19 cellular contexts compared by ENCODE assay signal in the genomic region with DNA sequence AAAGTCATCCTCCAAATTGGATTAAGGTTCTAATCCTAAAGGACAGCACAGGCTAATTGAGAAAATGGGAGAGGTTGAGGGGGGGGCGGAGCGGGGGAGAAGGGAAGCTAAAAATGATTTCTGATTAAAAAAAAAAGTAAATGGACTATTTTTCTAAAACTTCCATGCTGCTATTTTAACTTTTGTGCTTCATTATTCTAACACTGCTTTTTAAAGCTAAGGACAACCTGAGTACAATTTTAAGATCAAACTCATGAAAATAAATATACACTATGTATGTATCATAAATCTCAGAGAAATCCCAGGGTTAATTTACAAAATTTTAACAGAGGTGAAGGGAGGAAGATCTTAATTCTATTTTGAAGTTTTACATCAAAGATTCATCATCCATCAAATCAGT. TPM values are rescaled to one million over a fixed set of nuclear protein-coding genes. Genes with fewer than 3 reads are reported as not detected.
DNase-seq lines count a peak whose midpoint lies in the region; ATAC-seq and TF ChIP-seq lines count a peak whose summit lies in the region.
"Had no signal": no experiment of that assay in that cellular context is flagged by ENCODE, and none has a peak within 500 bp of the region (broad histone marks: within the 10 kb centered on the region; RNA-seq: fewer than 3 reads in every experiment).

No MANE protein-coding gene starts in this region.

- peaks cover 47% of the 10 kb centered on the region for H3K36me3 Mint-ChIP-seq in stimulated activated naive CD8-positive, alpha-beta T cell treated with anti-CD3 and anti-CD28 coated beads, Interleukin-15, Interleukin-2, amounts not matched to agents 100 ng/mL and 50 ng/mL, for 24 hours (ENCODE audit: low read depth)

- no peaks in the 10 kb centered on the region for H3K27me3 Mint-ChIP-seq in stimulated activated naive CD8-positive, alpha-beta T cell treated with anti-CD3 and anti-CD28 coated beads, Interleukin-15, Interleukin-2, amounts not matched to agents 100 ng/mL and 50 ng/mL, for 24 hours

- H3K4me3 Mint-ChIP-seq in stimulated activated naive CD8-positive, alpha-beta T cell treated with anti-CD3 and anti-CD28 coated beads, Interleukin-15, Interleukin-2, amounts not matched to agents 100 ng/mL and 50 ng/mL, for 24 hours, result peak overlapping the region; percentile 2

- DNase-seq in stimulated activated naive CD8-positive, alpha-beta T cell treated with anti-CD3 and anti-CD28 coated beads, Interleukin-15, Interleukin-2, amounts not matched to agents 100 U/mL and 50 U/mL, for 24 hours, result no peak
- DNase-seq in adipocyte (ENCODE audit: low read depth) (no peak), lower lobe of right lung (no peak), upper lobe of right lung (no peak), NCI-H2171 (lab: John Stamatoyannopoulos, UW) (no peak), SK-N-DZ (ENCODE audit: low spot score) (no peak), HT-29 (ENCODE audit: low spot score) (no peak)
- DNase-seq: activated CD4-positive, alpha-beta T cell treated with anti-CD3 and anti-CD28 coated beads for 1 hour; body of pancreas; DMS79 treated with DMSO at 0.1 percent for 48 hours; effector CD8-positive, alpha-beta T cell; foreskin keratinocyte; HCEC 1CT; KBM-7; NCI-H1417; NCI-H446; Peyer's patch; substantia nigra had no signal

- TF ChIP-seq CTCF in lower lobe of right lung (IDR thresholded peaks at IDR 0.05) (no peak), upper lobe of right lung (IDR thresholded peaks at IDR 0.05) (no peak)

- H3K27ac ChIP-seq in lower lobe of right lung (no peak overlapping the region), upper lobe of right lung (no peak overlapping the region)
- H3K27ac ChIP-seq: foreskin keratinocyte, Peyer's patch had no signal

- H3K4me1 Mint-ChIP-seq in stimulated activated naive CD8-positive, alpha-beta T cell treated with anti-CD3 and anti-CD28 coated beads, Interleukin-15, Interleukin-2, amounts not matched to agents 100 ng/mL and 50 ng/mL, for 24 hours (ENCODE audit: low read depth), result peaks cover 68% of the 10 kb centered on the region

- no peak overlapping the region for H3K27ac Mint-ChIP-seq in stimulated activated naive CD8-positive, alpha-beta T cell treated with anti-CD3 and anti-CD28 coated beads, Interleukin-15, Interleukin-2, amounts not matched to agents 100 ng/mL and 50 ng/mL, for 24 hours

- H3K27me3 ChIP-seq in adipocyte (replicated peaks; ENCODE audit: control insufficient read depth, insufficient read depth, low read length) (no peaks in the 10 kb centered on the region), lower lobe of right lung (ENCODE audit: low read depth) (no peaks in the 10 kb centered on the region), upper lobe of right lung (no peaks in the 10 kb centered on the region)
- H3K27me3 ChIP-seq: body of pancreas, foreskin keratinocyte, Peyer's patch had no signal

- H3K4me1 ChIP-seq in adipocyte (ENCODE audit: control insufficient read depth, insufficient read depth, low read length), result peaks cover 57% of the 10 kb centered on the region
- peaks cover 69% of the 10 kb centered on the region for H3K4me1 ChIP-seq in lower lobe of right lung
- H3K4me1 ChIP-seq in upper lobe of right lung, result peaks cover 48% of the 10 kb centered on the region

- intact Hi-C loops in lower lobe of right lung (cut with DNase I), result no loop called here
- intact Hi-C loops in upper lobe of right lung (cut with DNase I), result no loop called here

- peak overlapping the region; percentile 89 for H3K4me3 ChIP-seq in adipocyte (ENCODE audit: low read length)
- peak overlapping the region; percentile 91 for H3K4me3 ChIP-seq in lower lobe of right lung
- peak overlapping the region; percentile 94 for H3K4me3 ChIP-seq in upper lobe of right lung
- H3K4me3 ChIP-seq: body of pancreas had no signal

- ATAC-seq in stimulated activated naive CD8-positive, alpha-beta T cell treated with anti-CD3 and anti-CD28 coated beads, Interleukin-15, Interleukin-2, amounts not matched to agents 100 U/mL and 50 U/mL, for 24 hours, result no peak
- ATAC-seq in lower lobe of right lung (no peak), upper lobe of right lung (no peak)
- ATAC-seq: body of pancreas, foreskin keratinocyte had no signal

- H3K9me3 ChIP-seq in adipocyte (ENCODE audit: control insufficient read depth, low read length), result no peaks in the 10 kb centered on the region
- H3K9me3 ChIP-seq in lower lobe of right lung, result no peaks in the 10 kb centered on the region
- no peaks in the 10 kb centered on the region for H3K9me3 ChIP-seq in upper lobe of right lung
- H3K9me3 ChIP-seq: body of pancreas, Peyer's patch had no signal

- H3K36me3 ChIP-seq in adipocyte (ENCODE audit: control insufficient read depth, insufficient read depth, low read length, severe bottlenecking), result peaks cover 28% of the 10 kb centered on the region
- H3K36me3 ChIP-seq in lower lobe of right lung, result no peaks in the 10 kb centered on the region
- no peaks in the 10 kb centered on the region for H3K36me3 ChIP-seq in upper lobe of right lung
- H3K36me3 ChIP-seq: Peyer's patch had no signal

- H3K9ac ChIP-seq in adipocyte (ENCODE audit: low read length), result no peak overlapping the region

- H3K9me3 Mint-ChIP-seq in stimulated activated naive CD8-positive, alpha-beta T cell treated with anti-CD3 and anti-CD28 coated beads, Interleukin-15, Interleukin-2, amounts not matched to agents 100 ng/mL and 50 ng/mL, for 24 hours, result no peaks in the 10 kb centered on the region

RNA-seq across cellular contexts. Expression of gene MAN1A1, which starts 4.4 kb away (rescaled TPM):
- 78.0 TPM for total RNA-seq in lower lobe of right lung
- total RNA-seq in upper lobe of right lung, result 74.0 TPM
- polyA plus RNA-seq in SK-N-DZ (2014; cell fraction: cytosol; rRNA removed), result 23.8 and 24.9 TPM in 2 replicates
- polyA plus RNA-seq in SK-N-DZ (2014; cell fraction: nucleus; rRNA removed), result 12.8 and 12.9 TPM in 2 replicates
- total RNA-seq in HT-29 (2014; rRNA removed; shearing (Covaris generic)), result 16.1 and 17.9 TPM in 2 replicates
